ENCODE assay signal across 19 cellular contexts in the genomic region with DNA sequence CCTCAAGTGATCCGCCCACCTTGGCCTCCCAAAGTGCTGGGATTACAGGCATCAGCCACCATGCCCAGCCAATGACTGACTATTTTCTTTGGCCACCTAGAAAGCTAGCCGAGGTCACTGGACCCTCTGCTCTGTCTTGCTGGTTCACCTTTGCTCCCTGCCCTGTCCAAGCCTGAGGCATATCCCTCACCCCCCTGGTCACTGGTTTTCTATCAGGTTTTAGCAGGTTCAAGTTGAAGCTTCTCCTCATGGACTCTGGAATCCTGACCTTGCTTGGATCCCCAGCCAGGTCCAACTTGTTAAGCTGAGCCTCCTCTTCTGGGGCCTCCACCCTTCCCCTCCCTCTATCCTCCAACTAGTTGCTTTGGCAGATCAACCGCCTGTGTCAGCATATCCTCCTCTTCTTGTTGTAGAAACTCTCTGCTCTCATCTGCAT. TPM values are rescaled to one million over a fixed set of nuclear protein-coding genes. Genes with fewer than 3 reads are reported as not detected.
DNase-seq lines count a peak whose midpoint lies in the region; ATAC-seq, FAIRE-seq and TF ChIP-seq lines count a peak whose summit lies in the region.
"Had no signal": no experiment of that assay in that cellular context is flagged by ENCODE, and none has a peak within 500 bp of the region (broad histone marks: within the 10 kb centered on the region; RNA-seq: fewer than 3 reads in every experiment).

No MANE protein-coding gene starts in this region.

- CTCF ChIA-PET in A549 (lab: Yijun Ruan, JAX), result interaction anchor here (1.0 to 13.6 kb wide), 7 partner anchors 9 to 126 kb away, joined by 3 to 119 read pairs (median 11); no protein-coding TSS in a partner anchor

- TF ChIP-seq POLR2A in A549 (IDR thresholded peaks at IDR 0.05; ENCODE audit: low read length) (no peak), upper lobe of left lung (IDR thresholded peaks at IDR 0.05) (no peak), gastroesophageal sphincter (IDR thresholded peaks at IDR 0.05) (no peak)

- POLR2A ChIA-PET in A549 (lab: Yijun Ruan, JAX), result no interaction called here

- WGBS in A549 (ENCODE audit: missing lambda C conversion rate), result 88% methylated on average over 3 of the region's 3 CpGs
- 84 to 91% methylated on average over 3 of the region's 3 CpGs for WGBS in upper lobe of left lung, 2 donors
- whole genome bisulfite sequencing in gastroesophageal sphincter (ENCODE audit: low coverage in 1 of 2), 2 donors, result 87 to 100% methylated on average over 2 to 3 of the region's 3 CpGs

- FAIRE-seq in A549 (lab: Jason Lieb, UNC), result no peak
- FAIRE-seq: GM12891, GM18507 had no signal

- no peak for TF ChIP-seq CTCF in A549 (IDR thresholded peaks at IDR 0.05)
- TF ChIP-seq CTCF in neural crest cell (conservative IDR thresholded peaks at IDR 0.05), result no peak
- no peak for TF ChIP-seq CTCF in upper lobe of left lung (IDR thresholded peaks at IDR 0.05)
- no peak for TF ChIP-seq CTCF in gastroesophageal sphincter (IDR thresholded peaks at IDR 0.05)

- H3K27ac Mint-ChIP-seq in neural crest cell (ENCODE audit: unreplicated experiment), result peak overlapping the region; percentile 19

- DNase-seq in A549 (ENCODE audit: low read depth in 1 of 2, low spot score in 1 of 2), result no peak
- no peak for DNase-seq in adipocyte (ENCODE audit: low read depth)
- DNase-seq in left colon, result no peak
- DNase-seq in neural crest cell (ENCODE audit: low read depth, low spot score), result no peak
- no peak for DNase-seq in upper lobe of left lung
- DNase-seq: C1 segment of cervical spinal cord, GF-D8, GM23248, NCI-H1048, NCI-H1436 treated with DMSO at 0.1 percent for 48 hours, NCI-H2029 treated with DMSO at 0.1 percent for 48 hours, NCI-H510A treated with DMSO at 0.1 percent for 48 hours, NCI-H82 had no signal

- H3K27me3 Mint-ChIP-seq in neural crest cell (ENCODE audit: low read depth), result no peaks in the 10 kb centered on the region

- no peaks in the 10 kb centered on the region for H3K9me3 Mint-ChIP-seq in neural crest cell

- H3K9ac ChIP-seq in adipocyte (ENCODE audit: low read length), result peak overlapping the region; percentile 36
- H3K9ac ChIP-seq: GM23248, KMS-11 had no signal

- H3K4me2 ChIP-seq in A549, result no peak overlapping the region
- H3K4me2 ChIP-seq: KMS-11 had no signal

- intact Hi-C loops in left colon (cut with DNase I, micrococcal nuclease), result loop anchor here (5.0 kb wide), 1 partner anchor 127 kb away; no protein-coding TSS in a partner anchor

- peaks cover 28% of the 10 kb centered on the region for H3K4me1 Mint-ChIP-seq in neural crest cell

- TF ChIP-seq EP300 in A549 (IDR thresholded peaks at IDR 0.05) (no peak), upper lobe of left lung (IDR thresholded peaks at IDR 0.05) (no peak), gastroesophageal sphincter (IDR thresholded peaks at IDR 0.05) (no peak)

- H3K9me3 ChIP-seq in A549 (peaks cover 8% of the 10 kb centered on the region), adipocyte (ENCODE audit: control insufficient read depth, low read length) (no peaks in the 10 kb centered on the region), upper lobe of left lung (no peaks in the 10 kb centered on the region), gastroesophageal sphincter (no peaks in the 10 kb centered on the region)

- H3K36me3 Mint-ChIP-seq in neural crest cell (ENCODE audit: low read depth), result no peaks in the 10 kb centered on the region

- H3K27ac ChIP-seq in A549 (peak overlapping the region; percentile 97 to 98), upper lobe of left lung (no peak overlapping the region), gastroesophageal sphincter (peak overlapping the region in 1 of 4 donors; percentile 17)
- H3K27ac ChIP-seq: GM23248, KMS-11 had no signal

- TF ChIP-seq RAD21 in A549 (conservative IDR thresholded peaks at IDR 0.05 in 1 of 2, IDR thresholded peaks at IDR 0.05 in 1 of 2), result no peak

- ATAC-seq in A549, result no peak
- peak; percentile 22 for ATAC-seq in left colon
- no peak for ATAC-seq in upper lobe of left lung (ENCODE audit: low FRiP score in 2 of 2)
- ATAC-seq in GM21737 (IDR thresholded peaks at IDR 0.05; ENCODE audit: unreplicated experiment), result no peak
- ATAC-seq in HG03378 (IDR thresholded peaks at IDR 0.05; ENCODE audit: unreplicated experiment), result no peak
- no peak for ATAC-seq in gastroesophageal sphincter

- H3K27me3 ChIP-seq in adipocyte (replicated peaks; ENCODE audit: control insufficient read depth, insufficient read depth, low read length) (no peaks in the 10 kb centered on the region), upper lobe of left lung (no peaks in the 10 kb centered on the region), gastroesophageal sphincter (no peaks in the 10 kb centered on the region)

- H3K36me3 ChIP-seq in adipocyte (ENCODE audit: control insufficient read depth, insufficient read depth, low read length, severe bottlenecking) (no peaks in the 10 kb centered on the region), upper lobe of left lung (no peaks in the 10 kb centered on the region), gastroesophageal sphincter (no peaks in the 10 kb centered on the region)

- H3K4me1 ChIP-seq in A549 (peaks cover 38% of the 10 kb centered on the region), adipocyte (ENCODE audit: control insufficient read depth, insufficient read depth, low read length) (peaks cover 25% of the 10 kb centered on the region), upper lobe of left lung (peaks cover 10 to 20% (median 15%) of the 10 kb centered on the region in 4 donors), gastroesophageal sphincter (peaks cover 0 to 30% (median 13%) of the 10 kb centered on the region in 3 donors)

- H3K4me3 ChIP-seq in A549, result no peak overlapping the region
- H3K4me3 ChIP-seq in adipocyte (ENCODE audit: low read length), result no peak overlapping the region
- no peak overlapping the region for H3K4me3 ChIP-seq in upper lobe of left lung
- no peak overlapping the region for H3K4me3 ChIP-seq in gastroesophageal sphincter
- H3K4me3 ChIP-seq: GM23248 had no signal

- H3K4me3 Mint-ChIP-seq in neural crest cell, result no peak overlapping the region

TF ChIP-seq in A549, 52 proteins besides CTCF, POLR2A, EP300 and RAD21:
- no peak for TF ChIP-seq POLR2AphosphoS2 (conservative IDR thresholded peaks at IDR 0.05; ENCODE audit: low read length)
- peak; percentile 33 for TF ChIP-seq MAFK (IDR thresholded peaks at IDR 0.05; ENCODE audit: partially characterized antibody)

RNA-seq across cellular contexts. Expression of gene PAX8, which starts 33.4 kb away (rescaled TPM):
- polyA plus RNA-seq in A549 (2011; rRNA removed), result 0.71 and 1.0 TPM in 2 replicates
- 0.54 and 0.66 TPM in 2 replicates for polyA plus RNA-seq in A549 (2012; cell fraction: cytosol; rRNA removed)
- 0.40 and 0.91 TPM in 2 replicates for polyA plus RNA-seq in A549 (2012; cell fraction: nucleus; rRNA removed)
- polyA plus RNA-seq in A549 (2017; fragmentation: RNase III; extraction: RNeasy Plus Mini Kit Qiagen cat#74134 plus additional on column Dnase treatment), result 0.81 to 1.7 TPM (median 1.5 TPM) in 3 replicates
- 1.0 and 1.7 TPM in 2 replicates for polyA minus RNA-seq in A549 (2011; rRNA and poly(A)+ RNA removed)
- 10 to 100 TPM in 1 of 2 donors, 1 to 10 TPM in 1; 1.3 to 13.2 TPM for total RNA-seq in left colon
- 0.49 and 0.98 TPM in 2 replicates for total RNA-seq in neural crest cell
- total RNA-seq in upper lobe of left lung, result 1 to 10 TPM; 1.5 to 3.6 (median 2.0) TPM
- total RNA-seq in gastroesophageal sphincter, result 1 to 10 TPM in 2 of 4 donors, under 1 TPM in 1, not detected in 1; 0.62 to 2.5 (median 1.1) TPM

Comparison
In these comparisons a context has a peak if more than half of its experiments do, and no peak if none do; other contexts are left out.
1. H3K27ac ChIP-seq: peak in A549 (2 of 2); none in upper lobe of left lung (0 of 4).